In the genomic region with DNA sequence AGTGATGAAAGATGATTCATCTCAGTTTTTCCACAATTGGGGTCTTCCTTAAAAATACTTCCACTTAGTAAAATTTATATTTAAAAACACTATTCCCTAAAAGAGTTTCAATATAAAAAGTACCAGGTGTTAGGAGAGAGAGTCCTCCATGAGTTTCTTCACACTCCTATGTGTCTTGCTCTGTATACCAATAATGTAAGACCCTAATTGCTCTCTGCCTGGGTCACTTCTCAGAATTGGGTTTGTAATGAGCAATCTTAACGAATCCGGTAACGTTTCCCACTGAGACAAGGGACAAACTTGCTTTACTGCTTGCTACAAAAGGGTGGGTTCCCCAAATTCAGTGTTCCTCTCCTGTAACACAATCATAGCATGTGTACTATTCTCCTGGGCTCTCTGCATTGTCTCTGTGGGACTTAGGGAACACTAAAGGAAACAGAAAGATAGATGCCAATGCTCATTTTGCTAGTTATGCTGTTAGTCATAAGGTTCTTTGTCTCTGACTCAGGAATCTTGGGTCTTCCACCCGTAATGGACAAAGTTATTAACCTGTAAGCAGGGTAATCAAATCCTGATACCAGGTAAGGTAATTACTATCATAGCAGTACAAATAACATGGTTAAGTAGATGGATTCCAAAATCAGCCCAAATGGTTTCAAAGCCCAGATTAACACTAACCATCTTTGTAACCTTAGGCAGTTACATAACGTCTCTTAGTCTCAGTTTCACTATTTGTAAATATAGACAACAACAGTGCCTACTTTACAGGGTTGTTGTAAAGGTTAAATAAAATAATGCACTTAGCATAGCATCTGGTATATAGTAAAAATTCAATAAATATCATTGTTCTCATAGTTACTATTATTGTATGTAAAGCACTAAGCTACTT, we compare ENCODE assay signal across 10 cellular contexts.
DNase-seq lines count a peak whose midpoint lies in the region; TF ChIP-seq lines count a peak whose summit lies in the region.
"Had no signal": no experiment of that assay in that cellular context is flagged by ENCODE, and none has a peak within 500 bp of the region (broad histone marks: within the 10 kb centered on the region; RNA-seq: fewer than 3 reads in every experiment).

No MANE protein-coding gene starts in this region.

- H3K4me3 ChIP-seq in GM12865 (ENCODE audit: low read depth, low read length) (peak overlapping the region; percentile 22), HEK293 (ENCODE audit: low read depth, low read length) (no peak overlapping the region)
- H3K4me3 ChIP-seq: HAP-1 had no signal

- no peak for TF ChIP-seq CTCF in GM12865 (IDR thresholded peaks at IDR 0.05; ENCODE audit: insufficient read depth, low read depth, low read length, missing control alignments)
- TF ChIP-seq CTCF in HEK293 (tag by site-specific recombination; IDR thresholded peaks at IDR 0.05), result no peak

- peaks cover 0 to 14% of the 10 kb centered on the region in 2 experiments; a peak in 2 of 3 replicates for H3K36me3 ChIP-seq in HEK293 (ENCODE audit: control insufficient read depth in 2 of 2, insufficient read depth in 1 of 2, low read length in 2 of 2)

- POLR2A ChIA-PET in HEK293 (lab: Yijun Ruan, JAX), result no interaction called here

- H3K27ac ChIP-seq in HEK293 (ENCODE audit: extremely low read depth, low read depth, low read length), result no peak overlapping the region

- H3K9me3 ChIP-seq in HEK293 (ENCODE audit: control insufficient read depth, insufficient read depth, low read depth, low read length), result no peaks in the 10 kb centered on the region
- H3K9me3 ChIP-seq: HAP-1 had no signal

- DNase-seq in GM12865 (ENCODE audit: low read depth) (peak; percentile 60), astrocyte of the hippocampus (ENCODE audit: low read depth, low spot score) (peak; percentile 22), non-pigmented ciliary epithelial cell (ENCODE audit: low read depth) (peak; percentile 13), D341Med (ENCODE audit: low spot score) (no peak), NCI-H446 treated with DMSO at 0.1 percent for 48 hours (lab: John Stamatoyannopoulos, UW) (no peak)
- DNase-seq in stimulated activated CD4-positive, alpha-beta T cell treated with anti-CD3 and anti-CD28 coated beads, Interleukin-2, amount 100 ng/mL, for 48 hours, result no peak
- DNase-seq: DMS79, NCI-H2171 treated with DMSO at 0.1 percent for 48 hours had no signal

- CTCF ChIA-PET in HEK293 (lab: Yijun Ruan, JAX), result no interaction called here

- peaks cover 7% of the 10 kb centered on the region; the same call in 1 of the 2 replicates for H3K4me1 ChIP-seq in HEK293 (ENCODE audit: control insufficient read depth, insufficient read depth, low read length)
- H3K4me1 ChIP-seq: HAP-1 had no signal

TF ChIP-seq in HEK293, 187 proteins besides CTCF, POLR2A, EP300 and RAD21:
- TF ChIP-seq ZBTB17 (tag by site-specific recombination; IDR thresholded peaks at IDR 0.05) (0 out of 2 replicates have a peak, but pooled peaks have one; percentile 22), ZNF473 (tag by site-specific recombination; IDR thresholded peaks at IDR 0.05) (no peak), BCL11A (tag by site-specific recombination; IDR thresholded peaks at IDR 0.05; ENCODE audit: low read depth) (no peak)

Comparison
In these comparisons a context has a peak if more than half of its experiments do, and no peak if none do; other contexts are left out.
1. DNase-seq: peak in GM12865 (single experiment), astrocyte of the hippocampus (single experiment) and non-pigmented ciliary epithelial cell (single experiment); none in D341Med (single experiment), NCI-H446 treated with DMSO at 0.1 percent for 48 hours (single experiment) and stimulated activated CD4-positive, alpha-beta T cell treated with anti-CD3 and anti-CD28 coated beads, Interleukin-2, amount 100 ng/mL, for 48 hours (0 of 2).